ENCODE assay signal across 1 cellular context in the genomic region with DNA sequence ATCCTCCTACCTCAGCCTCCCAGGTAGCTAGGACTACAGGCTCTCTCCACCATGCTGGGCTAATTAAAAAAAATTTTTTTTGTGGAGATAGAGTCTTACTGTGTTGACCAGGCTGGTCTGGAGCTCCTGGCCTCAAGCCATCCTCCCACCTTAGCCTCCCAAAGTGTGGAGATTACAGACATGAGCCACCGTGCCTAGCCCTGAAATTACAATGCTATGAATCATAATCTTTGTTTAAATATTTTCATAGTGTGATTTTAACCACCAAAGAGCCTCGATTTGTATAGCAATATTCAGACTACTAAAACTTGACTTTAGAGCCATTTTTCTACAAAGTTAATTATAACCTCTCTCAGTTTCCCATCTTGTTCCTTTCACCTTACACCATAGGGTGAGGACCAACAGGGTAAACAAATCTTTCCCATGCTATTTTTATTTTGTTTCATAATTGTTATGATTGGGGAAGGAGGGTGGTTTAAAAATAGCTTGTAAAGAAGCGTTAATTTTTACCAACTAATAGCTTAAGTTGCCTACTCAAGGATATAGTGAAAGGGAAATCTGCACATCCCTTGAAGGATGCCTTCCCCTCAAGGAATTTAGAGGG.
TF ChIP-seq lines count a peak whose summit lies in the region.

No MANE protein-coding gene starts in this region.

TF ChIP-seq in GM12878, 131 proteins besides CTCF, POLR2A, EP300 and RAD21:
- TF ChIP-seq CEBPB (IDR thresholded peaks at IDR 0.05; ENCODE audit: borderline replicate concordance in 1 of 2, low read depth in 2 of 2, low read length in 2 of 2) (0 out of 4 replicates have a peak, but pooled peaks of 1 of the 2 experiments have one; percentile 14), GATAD2B (conservative IDR thresholded peaks at IDR 0.05; ENCODE audit: low read depth) (no peak), E4F1 (IDR thresholded peaks at IDR 0.05; ENCODE audit: borderline replicate concordance, partially characterized antibody) (no peak), BRCA1 (IDR thresholded peaks at IDR 0.05; ENCODE audit: low read depth, low read length) (no peak), ZNF384 (IDR thresholded peaks at IDR 0.05; ENCODE audit: borderline replicate concordance, low read depth, low read length) (no peak), MEF2A (IDR thresholded peaks at IDR 0.05; ENCODE audit: insufficient read depth, low read depth, low read length) (0 out of 2 replicates have a peak, but pooled peaks have one; percentile 58)
